Comparison of ENCODE assay signal across 1 cellular context in genomic region chr13:32454886-32455593, GRCh38.
A peak's percentile ranks its signal among the peaks of the same experiment; 100 is the strongest.
TF ChIP-seq lines count a peak whose summit lies in the region.

No MANE protein-coding gene starts in this region.

TF ChIP-seq in HepG2, 621 proteins besides CTCF, POLR2A, EP300 and RAD21 (continued from another document and continues in another):
- TF ChIP-seq ZC3H4 (CRISPR knock-in tag; IDR thresholded peaks at IDR 0.05; ENCODE audit: borderline replicate concordance) (no peak), GFI1 (CRISPR knock-in tag; IDR thresholded peaks at IDR 0.05; ENCODE audit: borderline replicate concordance) (no peak), ZNF382 (CRISPR knock-in tag; IDR thresholded peaks at IDR 0.05; ENCODE audit: borderline replicate concordance) (no peak), ZNF20 (CRISPR knock-in tag; IDR thresholded peaks at IDR 0.05) (no peak), ZNF451 (CRISPR knock-in tag; IDR thresholded peaks at IDR 0.05) (0 out of 2 replicates have a peak, but pooled peaks have one; percentile 37), CBX5 (CRISPR knock-in tag; IDR thresholded peaks at IDR 0.05; ENCODE audit: borderline replicate concordance) (peak; percentile 41; the same call in 1 of the 2 replicates), FOSL2 (CRISPR knock-in tag; IDR thresholded peaks at IDR 0.05) (0 out of 2 replicates have a peak, but pooled peaks have one; percentile 18), DRAP1 (CRISPR knock-in tag; IDR thresholded peaks at IDR 0.05) (peak; percentile 35; the same call in 1 of the 2 replicates), ATRX (CRISPR knock-in tag; IDR thresholded peaks at IDR 0.05; ENCODE audit: borderline replicate concordance) (no peak), RXRB (CRISPR knock-in tag; IDR thresholded peaks at IDR 0.05; ENCODE audit: borderline replicate concordance) (no peak), PAX8 (CRISPR knock-in tag; IDR thresholded peaks at IDR 0.05; ENCODE audit: borderline replicate concordance) (no peak), PHB2 (IDR thresholded peaks at IDR 0.05; ENCODE audit: partially characterized antibody) (no peak), ZNF12 (CRISPR knock-in tag; IDR thresholded peaks at IDR 0.05) (0 out of 2 replicates have a peak, but pooled peaks have one; percentile 31), MXD3 (CRISPR knock-in tag; IDR thresholded peaks at IDR 0.05) (no peak), ZNF639 (CRISPR knock-in tag; conservative IDR thresholded peaks at IDR 0.05) (no peak), ARHGAP35 (CRISPR knock-in tag; IDR thresholded peaks at IDR 0.05; ENCODE audit: borderline replicate concordance) (no peak), HMGA1 (CRISPR knock-in tag; conservative IDR thresholded peaks at IDR 0.05) (no peak), MIER3 (CRISPR knock-in tag; IDR thresholded peaks at IDR 0.05; ENCODE audit: borderline replicate concordance) (peak; percentile 27; the same call in 1 of the 2 replicates), STAT5B (CRISPR knock-in tag; IDR thresholded peaks at IDR 0.05) (no peak), CBX2 (IDR thresholded peaks at IDR 0.05; ENCODE audit: low read depth, low read length) (no peak), CBX2 (CRISPR knock-in tag; IDR thresholded peaks at IDR 0.05; ENCODE audit: low read depth) (no peak), U2AF1 (optimal IDR thresholded peaks at IDR 0.05; ENCODE audit: low read depth, low read length) (no peak), NR3C1 (CRISPR knock-in tag; IDR thresholded peaks at IDR 0.05) (no peak), TFE3 (CRISPR knock-in tag; IDR thresholded peaks at IDR 0.05) (no peak), ZNF441 (CRISPR knock-in tag; IDR thresholded peaks at IDR 0.05; ENCODE audit: borderline replicate concordance) (no peak), ZNF430 (CRISPR knock-in tag; IDR thresholded peaks at IDR 0.05) (peak; percentile 66; the same call in 1 of the 2 replicates), RXRA (CRISPR knock-in tag; IDR thresholded peaks at IDR 0.05) (peak; percentile 55), IRX3 (CRISPR knock-in tag; IDR thresholded peaks at IDR 0.05; ENCODE audit: borderline replicate concordance, low read depth) (no peak), ZNF800 (CRISPR knock-in tag; IDR thresholded peaks at IDR 0.05) (no peak), ZSCAN29 (CRISPR knock-in tag; conservative IDR thresholded peaks at IDR 0.05) (no peak), SYNCRIP (IDR thresholded peaks at IDR 0.05; ENCODE audit: insufficient read depth, low read depth, low read length) (no peak), ZNF564 (CRISPR knock-in tag; IDR thresholded peaks at IDR 0.05) (peak; percentile 75; the same call in 1 of the 2 replicates), ZNF782 (CRISPR knock-in tag; IDR thresholded peaks at IDR 0.05; ENCODE audit: borderline replicate concordance) (no peak), ZBTB1 (CRISPR knock-in tag; IDR thresholded peaks at IDR 0.05; ENCODE audit: borderline replicate concordance) (no peak), ZNF616 (CRISPR knock-in tag; IDR thresholded peaks at IDR 0.05; ENCODE audit: low read depth) (peak; percentile 68; the same call in 1 of the 2 replicates), ZFP91 (CRISPR knock-in tag; IDR thresholded peaks at IDR 0.05; ENCODE audit: borderline replicate concordance) (peak; percentile 49; the same call in 1 of the 2 replicates), YEATS2 (CRISPR knock-in tag; IDR thresholded peaks at IDR 0.05; ENCODE audit: borderline replicate concordance) (no peak), NPAS2 (CRISPR knock-in tag; IDR thresholded peaks at IDR 0.05; ENCODE audit: borderline replicate concordance) (no peak), ZNF772 (CRISPR knock-in tag; IDR thresholded peaks at IDR 0.05) (no peak), ZIK1 (CRISPR knock-in tag; IDR thresholded peaks at IDR 0.05; ENCODE audit: borderline replicate concordance, low read depth) (peak; percentile 62; the same call in 1 of the 2 replicates), ZNF775 (CRISPR knock-in tag; IDR thresholded peaks at IDR 0.05; ENCODE audit: borderline replicate concordance) (no peak), REPIN1 (CRISPR knock-in tag; IDR thresholded peaks at IDR 0.05; ENCODE audit: borderline replicate concordance, low read depth) (peak; percentile 44; the same call in 1 of the 2 replicates), ZNF10 (CRISPR knock-in tag; IDR thresholded peaks at IDR 0.05; ENCODE audit: borderline replicate concordance, low read depth) (no peak), SP5 (CRISPR knock-in tag; IDR thresholded peaks at IDR 0.05; ENCODE audit: borderline replicate concordance, low read depth) (peak; percentile 88), ZNF572 (CRISPR knock-in tag; IDR thresholded peaks at IDR 0.05) (no peak), KDM5B (CRISPR knock-in tag; IDR thresholded peaks at IDR 0.05; ENCODE audit: borderline replicate concordance) (peak; percentile 78; the same call in 1 of the 2 replicates)
- TF ChIP-seq, protein P1, sequence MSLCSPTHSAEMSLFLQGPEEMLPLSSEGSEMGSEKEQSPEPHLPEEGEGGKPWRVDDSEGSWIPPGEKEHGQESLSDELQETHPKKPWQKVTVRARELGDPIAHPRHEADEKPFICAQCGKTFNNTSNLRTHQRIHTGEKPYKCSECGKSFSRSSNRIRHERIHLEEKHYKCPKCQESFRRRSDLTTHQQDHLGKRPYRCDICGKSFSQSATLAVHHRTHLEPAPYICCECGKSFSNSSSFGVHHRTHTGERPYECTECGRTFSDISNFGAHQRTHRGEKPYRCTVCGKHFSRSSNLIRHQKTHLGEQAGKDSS (CRISPR knock-in tag; IDR thresholded peaks at IDR 0.05; ENCODE audit: borderline replicate concordance, low read depth), result 0 out of 2 replicates have a peak, but pooled peaks have one; percentile 42
- TF ChIP-seq, protein P2, sequence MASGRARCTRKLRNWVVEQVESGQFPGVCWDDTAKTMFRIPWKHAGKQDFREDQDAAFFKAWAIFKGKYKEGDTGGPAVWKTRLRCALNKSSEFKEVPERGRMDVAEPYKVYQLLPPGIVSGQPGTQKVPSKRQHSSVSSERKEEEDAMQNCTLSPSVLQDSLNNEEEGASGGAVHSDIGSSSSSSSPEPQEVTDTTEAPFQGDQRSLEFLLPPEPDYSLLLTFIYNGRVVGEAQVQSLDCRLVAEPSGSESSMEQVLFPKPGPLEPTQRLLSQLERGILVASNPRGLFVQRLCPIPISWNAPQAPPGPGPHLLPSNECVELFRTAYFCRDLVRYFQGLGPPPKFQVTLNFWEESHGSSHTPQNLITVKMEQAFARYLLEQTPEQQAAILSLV (CRISPR knock-in tag; IDR thresholded peaks at IDR 0.05; ENCODE audit: borderline replicate concordance), result no peak
- TF ChIP-seq, protein P3, sequence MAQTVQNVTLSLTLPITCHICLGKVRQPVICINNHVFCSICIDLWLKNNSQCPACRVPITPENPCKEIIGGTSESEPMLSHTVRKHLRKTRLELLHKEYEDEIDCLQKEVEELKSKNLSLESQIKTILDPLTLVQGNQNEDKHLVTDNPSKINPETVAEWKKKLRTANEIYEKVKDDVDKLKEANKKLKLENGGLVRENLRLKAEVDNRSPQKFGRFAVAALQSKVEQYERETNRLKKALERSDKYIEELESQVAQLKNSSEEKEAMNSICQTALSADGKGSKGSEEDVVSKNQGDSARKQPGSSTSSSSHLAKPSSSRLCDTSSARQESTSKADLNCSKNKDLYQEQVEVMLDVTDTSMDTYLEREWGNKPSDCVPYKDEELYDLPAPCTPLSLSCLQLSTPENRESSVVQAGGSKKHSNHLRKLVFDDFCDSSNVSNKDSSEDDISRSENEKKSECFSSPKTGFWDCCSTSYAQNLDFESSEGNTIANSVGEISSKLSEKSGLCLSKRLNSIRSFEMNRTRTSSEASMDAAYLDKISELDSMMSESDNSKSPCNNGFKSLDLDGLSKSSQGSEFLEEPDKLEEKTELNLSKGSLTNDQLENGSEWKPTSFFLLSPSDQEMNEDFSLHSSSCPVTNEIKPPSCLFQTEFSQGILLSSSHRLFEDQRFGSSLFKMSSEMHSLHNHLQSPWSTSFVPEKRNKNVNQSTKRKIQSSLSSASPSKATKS (CRISPR knock-in tag; IDR thresholded peaks at IDR 0.05), result no peak
- TF ChIP-seq, protein P4, sequence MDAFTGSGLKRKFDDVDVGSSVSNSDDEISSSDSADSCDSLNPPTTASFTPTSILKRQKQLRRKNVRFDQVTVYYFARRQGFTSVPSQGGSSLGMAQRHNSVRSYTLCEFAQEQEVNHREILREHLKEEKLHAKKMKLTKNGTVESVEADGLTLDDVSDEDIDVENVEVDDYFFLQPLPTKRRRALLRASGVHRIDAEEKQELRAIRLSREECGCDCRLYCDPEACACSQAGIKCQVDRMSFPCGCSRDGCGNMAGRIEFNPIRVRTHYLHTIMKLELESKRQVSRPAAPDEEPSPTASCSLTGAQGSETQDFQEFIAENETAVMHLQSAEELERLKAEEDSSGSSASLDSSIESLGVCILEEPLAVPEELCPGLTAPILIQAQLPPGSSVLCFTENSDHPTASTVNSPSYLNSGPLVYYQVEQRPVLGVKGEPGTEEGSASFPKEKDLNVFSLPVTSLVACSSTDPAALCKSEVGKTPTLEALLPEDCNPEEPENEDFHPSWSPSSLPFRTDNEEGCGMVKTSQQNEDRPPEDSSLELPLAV (CRISPR knock-in tag; conservative IDR thresholded peaks at IDR 0.05; ENCODE audit: low read depth), result no peak
